10 cellular contexts compared by ENCODE assay signal in the genomic region with DNA sequence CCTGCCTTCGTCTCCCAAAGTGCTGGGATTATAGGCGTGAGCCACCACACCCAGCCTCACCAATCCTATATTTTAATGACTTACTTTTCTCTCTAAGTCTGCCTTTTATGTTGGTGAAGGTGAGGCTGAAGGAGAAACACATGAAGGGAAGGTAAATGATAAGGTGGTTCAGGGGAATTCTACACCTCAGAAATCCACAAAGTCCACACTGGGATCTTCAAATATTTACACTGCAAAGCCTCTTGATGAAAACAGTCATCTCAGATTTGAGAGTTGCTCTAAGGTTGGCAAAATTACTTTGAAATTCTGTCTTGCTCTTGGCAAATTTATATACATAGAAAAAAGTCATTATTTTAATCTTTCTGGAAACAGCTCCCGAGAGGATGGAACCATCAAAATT. TPM values are rescaled to one million over a fixed set of nuclear protein-coding genes. Genes with fewer than 3 reads are reported as not detected.
"Had no signal": no experiment of that assay in that cellular context is flagged by ENCODE, and none has a peak within 500 bp of the region (broad histone marks: within the 10 kb centered on the region; RNA-seq: fewer than 3 reads in every experiment).

No MANE protein-coding gene starts in this region.

- H3K9me3 ChIP-seq: HAP-1 had no signal

- H3K27ac ChIP-seq: GM23248, KMS-11 had no signal

- DNase-seq: GM23248, GOT3, H7, HFFc6, KBM-7 had no signal

- H3K4me1 ChIP-seq: HAP-1 had no signal

- H3K36me3 ChIP-seq: HAP-1 had no signal

- H3K4me3 ChIP-seq: GM23248, HAP-1 had no signal

- H3K9ac ChIP-seq: GM23248, KMS-11 had no signal

- ATAC-seq: HCT116 had no signal

- H2AFZ ChIP-seq: GM23248 had no signal

- FAIRE-seq: HTR-8/SVneo had no signal

- H3K4me2 ChIP-seq: KMS-11 had no signal

RNA-seq across cellular contexts. Expression of gene CACHD1, which starts 42.0 kb away (rescaled TPM):
- total RNA-seq: HT-29 had no signal
